In the genomic region with DNA sequence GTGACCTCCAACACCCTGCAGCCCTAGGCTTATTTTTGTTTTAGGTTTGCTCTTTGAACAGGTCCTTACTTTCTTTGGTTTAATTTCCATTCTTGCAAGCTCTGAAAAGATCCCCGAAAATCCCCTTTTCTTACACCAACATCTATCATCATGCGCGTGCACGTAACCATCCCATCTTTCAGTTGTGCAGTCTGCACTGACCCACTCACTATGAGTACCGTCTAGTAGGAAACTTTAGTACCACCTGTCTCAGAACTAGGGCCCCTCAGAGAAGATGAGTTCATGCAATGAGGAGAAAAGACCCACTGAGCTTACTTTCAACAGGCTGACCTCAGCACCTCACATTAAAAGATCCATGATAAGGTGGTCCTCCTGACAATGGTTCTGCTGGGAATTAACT, we compare ENCODE assay signal across 1 cellular context.
TF ChIP-seq lines count a peak whose summit lies in the region.

No MANE protein-coding gene starts in this region.

TF ChIP-seq in SK-N-SH treated with all-trans-retinoic acid at 6 μM for 48 hours, 23 proteins besides CTCF, POLR2A, EP300 and RAD21 (continued from another document):
- TF ChIP-seq, protein P1, sequence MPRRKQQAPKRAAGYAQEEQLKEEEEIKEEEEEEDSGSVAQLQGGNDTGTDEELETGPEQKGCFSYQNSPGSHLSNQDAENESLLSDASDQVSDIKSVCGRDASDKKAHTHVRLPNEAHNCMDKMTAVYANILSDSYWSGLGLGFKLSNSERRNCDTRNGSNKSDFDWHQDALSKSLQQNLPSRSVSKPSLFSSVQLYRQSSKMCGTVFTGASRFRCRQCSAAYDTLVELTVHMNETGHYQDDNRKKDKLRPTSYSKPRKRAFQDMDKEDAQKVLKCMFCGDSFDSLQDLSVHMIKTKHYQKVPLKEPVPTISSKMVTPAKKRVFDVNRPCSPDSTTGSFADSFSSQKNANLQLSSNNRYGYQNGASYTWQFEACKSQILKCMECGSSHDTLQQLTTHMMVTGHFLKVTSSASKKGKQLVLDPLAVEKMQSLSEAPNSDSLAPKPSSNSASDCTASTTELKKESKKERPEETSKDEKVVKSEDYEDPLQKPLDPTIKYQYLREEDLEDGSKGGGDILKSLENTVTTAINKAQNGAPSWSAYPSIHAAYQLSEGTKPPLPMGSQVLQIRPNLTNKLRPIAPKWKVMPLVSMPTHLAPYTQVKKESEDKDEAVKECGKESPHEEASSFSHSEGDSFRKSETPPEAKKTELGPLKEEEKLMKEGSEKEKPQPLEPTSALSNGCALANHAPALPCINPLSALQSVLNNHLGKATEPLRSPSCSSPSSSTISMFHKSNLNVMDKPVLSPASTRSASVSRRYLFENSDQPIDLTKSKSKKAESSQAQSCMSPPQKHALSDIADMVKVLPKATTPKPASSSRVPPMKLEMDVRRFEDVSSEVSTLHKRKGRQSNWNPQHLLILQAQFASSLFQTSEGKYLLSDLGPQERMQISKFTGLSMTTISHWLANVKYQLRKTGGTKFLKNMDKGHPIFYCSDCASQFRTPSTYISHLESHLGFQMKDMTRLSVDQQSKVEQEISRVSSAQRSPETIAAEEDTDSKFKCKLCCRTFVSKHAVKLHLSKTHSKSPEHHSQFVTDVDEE (CRISPR knock-in tag; IDR thresholded peaks at IDR 0.05) = no peak
- TF ChIP-seq TCF4 (CRISPR knock-in tag; IDR thresholded peaks at IDR 0.05; ENCODE audit: borderline replicate concordance) (no peak), ZNF8 (CRISPR knock-in tag; IDR thresholded peaks at IDR 0.05) (no peak), ZC3H10 (CRISPR knock-in tag; IDR thresholded peaks at IDR 0.05) (no peak), GLIS3 (CRISPR knock-in tag; IDR thresholded peaks at IDR 0.05) (no peak), ZNF70 (CRISPR knock-in tag; IDR thresholded peaks at IDR 0.05) (no peak), TOX (CRISPR knock-in tag; IDR thresholded peaks at IDR 0.05; ENCODE audit: borderline replicate concordance) (no peak), ZNF565 (CRISPR knock-in tag; conservative IDR thresholded peaks at IDR 0.05; ENCODE audit: low read depth) (no peak), SNAI2 (CRISPR knock-in tag; IDR thresholded peaks at IDR 0.05) (no peak), ISL1 (CRISPR knock-in tag; IDR thresholded peaks at IDR 0.05) (no peak)
- TF ChIP-seq, protein P2, sequence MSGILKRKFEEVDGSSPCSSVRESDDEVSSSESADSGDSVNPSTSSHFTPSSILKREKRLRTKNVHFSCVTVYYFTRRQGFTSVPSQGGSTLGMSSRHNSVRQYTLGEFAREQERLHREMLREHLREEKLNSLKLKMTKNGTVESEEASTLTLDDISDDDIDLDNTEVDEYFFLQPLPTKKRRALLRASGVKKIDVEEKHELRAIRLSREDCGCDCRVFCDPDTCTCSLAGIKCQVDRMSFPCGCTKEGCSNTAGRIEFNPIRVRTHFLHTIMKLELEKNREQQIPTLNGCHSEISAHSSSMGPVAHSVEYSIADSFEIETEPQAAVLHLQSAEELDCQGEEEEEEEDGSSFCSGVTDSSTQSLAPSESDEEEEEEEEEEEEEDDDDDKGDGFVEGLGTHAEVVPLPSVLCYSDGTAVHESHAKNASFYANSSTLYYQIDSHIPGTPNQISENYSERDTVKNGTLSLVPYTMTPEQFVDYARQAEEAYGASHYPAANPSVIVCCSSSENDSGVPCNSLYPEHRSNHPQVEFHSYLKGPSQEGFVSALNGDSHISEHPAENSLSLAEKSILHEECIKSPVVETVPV (CRISPR knock-in tag; IDR thresholded peaks at IDR 0.05) = no peak
- TF ChIP-seq, protein P3, sequence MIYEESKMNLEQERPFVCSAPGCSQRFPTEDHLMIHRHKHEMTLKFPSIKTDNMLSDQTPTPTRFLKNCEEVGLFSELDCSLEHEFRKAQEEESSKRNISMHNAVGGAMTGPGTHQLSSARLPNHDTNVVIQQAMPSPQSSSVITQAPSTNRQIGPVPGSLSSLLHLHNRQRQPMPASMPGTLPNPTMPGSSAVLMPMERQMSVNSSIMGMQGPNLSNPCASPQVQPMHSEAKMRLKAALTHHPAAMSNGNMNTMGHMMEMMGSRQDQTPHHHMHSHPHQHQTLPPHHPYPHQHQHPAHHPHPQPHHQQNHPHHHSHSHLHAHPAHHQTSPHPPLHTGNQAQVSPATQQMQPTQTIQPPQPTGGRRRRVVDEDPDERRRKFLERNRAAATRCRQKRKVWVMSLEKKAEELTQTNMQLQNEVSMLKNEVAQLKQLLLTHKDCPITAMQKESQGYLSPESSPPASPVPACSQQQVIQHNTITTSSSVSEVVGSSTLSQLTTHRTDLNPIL (CRISPR knock-in tag; IDR thresholded peaks at IDR 0.05; ENCODE audit: low read depth) = no peak
